ENCODE assay signal across 15 cellular contexts in the genomic region with DNA sequence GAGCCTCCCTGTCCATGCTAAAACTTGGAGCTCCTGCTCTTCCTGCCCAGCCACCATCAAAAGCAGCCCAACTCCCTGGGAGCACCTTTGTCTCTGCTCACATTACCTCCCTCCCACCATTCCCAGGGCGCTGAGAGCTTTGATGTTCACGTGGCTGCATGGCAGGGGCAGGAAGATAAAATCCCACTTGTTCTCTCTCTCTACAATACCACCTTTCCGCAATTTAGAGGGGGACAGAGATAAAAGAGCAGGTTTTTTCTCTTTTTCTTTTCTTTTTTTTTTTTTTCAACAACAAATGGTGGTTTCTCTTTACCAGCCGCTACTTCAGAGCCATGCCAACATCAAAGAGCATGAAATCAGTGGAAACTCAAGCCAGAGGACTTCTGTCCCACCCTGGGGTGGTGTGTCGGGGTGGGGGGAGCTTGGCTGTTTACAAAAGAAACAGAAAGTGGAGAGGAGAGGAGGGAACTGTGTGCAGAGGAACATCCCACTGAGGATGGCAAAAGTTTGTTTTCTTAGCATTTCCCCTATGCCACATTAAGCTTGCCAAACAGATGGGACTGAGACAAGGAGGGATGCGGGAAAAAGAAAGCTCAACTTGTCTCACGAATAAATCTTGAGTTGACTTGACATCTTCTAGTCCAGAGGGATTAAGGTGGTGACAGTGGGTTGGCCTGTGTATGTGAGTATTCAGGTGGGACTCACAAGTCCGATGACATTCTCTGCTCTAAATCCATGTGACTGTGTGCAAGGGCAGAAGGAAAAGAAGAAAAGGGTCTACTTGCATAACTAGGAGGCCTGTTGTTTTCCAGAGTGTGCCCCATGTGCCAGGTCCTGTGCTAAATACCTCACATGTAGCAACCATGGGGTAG.
DNase-seq lines count a peak whose midpoint lies in the region; ATAC-seq, FAIRE-seq and TF ChIP-seq lines count a peak whose summit lies in the region.
"Had no signal": no experiment of that assay in that cellular context is flagged by ENCODE, and none has a peak within 500 bp of the region (broad histone marks: within the 10 kb centered on the region; RNA-seq: fewer than 3 reads in every experiment).

No MANE protein-coding gene starts in this region.

- H3K79me2 ChIP-seq in HepG2 (ENCODE audit: insufficient read depth, low read length) = no peaks in the 10 kb centered on the region

- no TSS peak for BruUV-seq in HepG2 (replicated peaks; lab: Mats Ljungman, UMichigan)

- H2AFZ ChIP-seq in HepG2 (ENCODE audit: low read length) = peak overlapping the region; percentile 89

- peak overlapping the region; percentile 24 for H3K27ac Mint-ChIP-seq in activated naive CD8-positive, alpha-beta T cell
- H3K27ac Mint-ChIP-seq: activated T-cell treated with anti-CD3 and anti-CD28 coated beads, Interleukin-2, amount 50 U/mL, for 72 hours; memory B cell had no signal

- TF ChIP-seq EP300 in HepG2 (IDR thresholded peaks at IDR 0.05; ENCODE audit: low read depth in 2 of 2, low read length in 2 of 2) (peak in 1 of 2 experiments; percentile 66; a peak in 2 of 4 replicates), HepG2 (CRISPR knock-in tag; IDR thresholded peaks at IDR 0.05; ENCODE audit: borderline replicate concordance) (peak; percentile 49; the same call in 1 of the 2 replicates)

- H3K9me3 ChIP-seq in HepG2 (ENCODE audit: low read length) = no peaks in the 10 kb centered on the region
- no peaks in the 10 kb centered on the region for H3K9me3 ChIP-seq in right lobe of liver
- H3K9me3 ChIP-seq in subcutaneous abdominal adipose tissue (ENCODE audit: control insufficient read depth in 5 of 5, low read length in 5 of 5) = no peaks in the 10 kb centered on the region
- H3K9me3 ChIP-seq in aorta (ENCODE audit: control insufficient read depth, low read length) = no peaks in the 10 kb centered on the region

- H3K4me1 ChIP-seq in HepG2 (ENCODE audit: insufficient read depth, low read length) (peaks cover 36% of the 10 kb centered on the region), right lobe of liver (no peaks in the 10 kb centered on the region), subcutaneous abdominal adipose tissue (ENCODE audit: control insufficient read depth in 5 of 5, insufficient read depth in 5 of 5, low read length in 5 of 5) (peaks cover 0 to 16% (median 13%) of the 10 kb centered on the region in 5 donors), aorta (ENCODE audit: control insufficient read depth in 1 of 2, insufficient read depth in 2 of 2, low read length in 2 of 2) (no peaks in the 10 kb centered on the region)

- H3K36me3 ChIP-seq in HepG2 (replicated peaks in 1 of 2; ENCODE audit: control insufficient read depth in 1 of 2, insufficient read depth in 2 of 2, low read length in 2 of 2) = no peaks in the 10 kb centered on the region
- no peaks in the 10 kb centered on the region for H3K36me3 ChIP-seq in right lobe of liver
- no peaks in the 10 kb centered on the region for H3K36me3 ChIP-seq in subcutaneous abdominal adipose tissue (ENCODE audit: control insufficient read depth in 5 of 5, insufficient read depth in 5 of 5, low read length in 5 of 5)
- no peaks in the 10 kb centered on the region for H3K36me3 ChIP-seq in aorta (ENCODE audit: control insufficient read depth in 1 of 2, insufficient read depth in 2 of 2, low read length in 1 of 2)

- no peaks in the 10 kb centered on the region for H3K36me3 Mint-ChIP-seq in activated naive CD8-positive, alpha-beta T cell
- H3K36me3 Mint-ChIP-seq: memory B cell had no signal

- H3K27ac ChIP-seq in HepG2 (ENCODE audit: extremely low read length, insufficient read depth, low read length) (peak overlapping the region; percentile 73), right lobe of liver (no peak overlapping the region), subcutaneous abdominal adipose tissue (ENCODE audit: low read depth, low read length) (peak overlapping the region; percentile 11), aorta (ENCODE audit: low read depth in 1 of 2, low read length in 2 of 2) (no peak overlapping the region)
- H3K27ac ChIP-seq: RWPE1 had no signal

- peak overlapping the region; percentile 39 for H3K4me3 Mint-ChIP-seq in activated naive CD8-positive, alpha-beta T cell
- H3K4me3 Mint-ChIP-seq: memory B cell had no signal

- H3K4me1 Mint-ChIP-seq in activated naive CD8-positive, alpha-beta T cell (ENCODE audit: low read depth) = peaks cover 16% of the 10 kb centered on the region
- H3K4me1 Mint-ChIP-seq: memory B cell had no signal

- H3K27me3 Mint-ChIP-seq in activated naive CD8-positive, alpha-beta T cell = no peaks in the 10 kb centered on the region
- H3K27me3 Mint-ChIP-seq: memory B cell had no signal

- peak overlapping the region; percentile 2 to 38 (median 34); a peak in 4 of 6 replicates for H3K4me3 ChIP-seq in HepG2 (replicated peaks in 1 of 3; ENCODE audit: insufficient read depth in 1 of 3, low read depth in 2 of 3, low read length in 3 of 3)
- H3K4me3 ChIP-seq in right lobe of liver = no peak overlapping the region
- H3K4me3 ChIP-seq in subcutaneous abdominal adipose tissue (ENCODE audit: low read depth in 1 of 5, low read length in 5 of 5) = peak overlapping the region in 2 of 5 donors; percentile 12 to 34
- no peak overlapping the region for H3K4me3 ChIP-seq in aorta (ENCODE audit: low read length in 2 of 2)

- CTCF ChIA-PET in HepG2 (lab: Yijun Ruan, JAX; ENCODE audit: low intra/inter-chr PET ratio, low total read pairs) = no interaction called here

- in situ Hi-C loops in HepG2 (cut with HindIII; ENCODE audit: extremely low pct_ligation_motif_present, low pct_unique_long_range_greater_than_20kb) = no loop called here

- POLR2A ChIA-PET in HepG2 (lab: Yijun Ruan, JAX) = interaction anchor here (0.6 to 1.5 kb wide), 6 partner anchors 14 to 254 kb away, joined by 3 to 6 read pairs (median 4); no protein-coding TSS in a partner anchor

- intact Hi-C loops in HepG2 (cut with micrococcal nuclease; ENCODE audit: unreplicated experiment) = loop anchor here (5.0 kb wide), 1 partner anchor 38 kb away; no protein-coding TSS in a partner anchor
- intact Hi-C loops in right lobe of liver (cut with DNase I) = no loop called here
- intact Hi-C loops in aorta (cut with DNase I) = no loop called here

- DNase-seq in HepG2 (ENCODE audit: low spot score) (peak; percentile 90), right lobe of liver (no peak), left kidney (ENCODE audit: low read depth, low spot score) (peak; percentile 92), COLO668 (lab: John Stamatoyannopoulos, UW; ENCODE audit: unreplicated experiment) (no peak), GM12891 (ENCODE audit: insufficient read length, low spot score) (no peak), aorta (no peak)
- DNase-seq: activated CD4-positive, alpha-beta T cell treated with anti-CD3 and anti-CD28 coated beads for 48 hours; activated T-cell treated with anti-CD3 and anti-CD28 coated beads, Interleukin-2, amount 50 U/mL, for 72 hours; NCI-H1930 had no signal

- no peak for TF ChIP-seq RAD21 in HepG2 (CRISPR knock-in tag; IDR thresholded peaks at IDR 0.05)

- H3K27me3 ChIP-seq in HepG2 (ENCODE audit: control insufficient read depth in 1 of 2, insufficient read depth in 2 of 2, low read length in 2 of 2) (no peaks in the 10 kb centered on the region), right lobe of liver (no peaks in the 10 kb centered on the region), subcutaneous abdominal adipose tissue (ENCODE audit: control insufficient read depth in 5 of 5, insufficient read depth in 4 of 5, low read length in 5 of 5) (no peaks in the 10 kb centered on the region), aorta (ENCODE audit: control insufficient read depth in 1 of 2, insufficient read depth in 2 of 2, low read length in 1 of 2) (no peaks in the 10 kb centered on the region)

- H3K9ac ChIP-seq in HepG2 (ENCODE audit: insufficient read depth, low read depth, low read length) (peak overlapping the region; percentile 47), subcutaneous abdominal adipose tissue (ENCODE audit: low read length in 5 of 5) (no peak overlapping the region)

- TF ChIP-seq POLR2A in HepG2 (IDR thresholded peaks at IDR 0.05; ENCODE audit: insufficient read depth in 1 of 2, low read depth in 2 of 2, low read length in 2 of 2) (no peak), right lobe of liver (IDR thresholded peaks at IDR 0.05) (no peak), GM12891 (IDR thresholded peaks at IDR 0.05; ENCODE audit: low read depth, low read length) (no peak)

- peak overlapping the region; percentile 81 for H3K4me2 ChIP-seq in HepG2 (ENCODE audit: low read depth, low read length)

- ATAC-seq in HepG2 (peak; percentile 89), right lobe of liver (no peak), aorta (ENCODE audit: low FRiP score) (no peak)
- ATAC-seq: activated T-cell treated with anti-CD3 and anti-CD28 coated beads, Interleukin-2, amount 50 U/mL, for 72 hours; HCT116 had no signal

- FAIRE-seq in HepG2 (lab: Jason Lieb, UNC) (peak; percentile 52), GM12891 (lab: Jason Lieb, UNC) (no peak)
- FAIRE-seq: frontal cortex had no signal

- H3K9me3 Mint-ChIP-seq in activated naive CD8-positive, alpha-beta T cell (ENCODE audit: low read depth) = no peaks in the 10 kb centered on the region
- H3K9me3 Mint-ChIP-seq: memory B cell had no signal

- no peaks in the 10 kb centered on the region for H4K20me1 ChIP-seq in HepG2 (ENCODE audit: insufficient read depth, low read length)

- TF ChIP-seq CTCF in HepG2 (CRISPR knock-in tag; IDR thresholded peaks at IDR 0.05) (no peak), right lobe of liver (IDR thresholded peaks at IDR 0.05) (no peak)

- WGBS in HepG2 (ENCODE audit: low lambda C conversion rate) = 3% methylated on average over 8 of the region's 8 CpGs
- 47% methylated on average over 7 of the region's 8 CpGs for WGBS in right lobe of liver (ENCODE audit: insufficient coverage, low coverage, low lambda C conversion rate, missing lambda C conversion rate)
- 45 to 62% methylated on average over 8 of the region's 8 CpGs for WGBS in aorta, 2 donors

TF ChIP-seq in HepG2, 621 proteins besides CTCF, POLR2A, EP300 and RAD21 (continues in another document):
- TF ChIP-seq ZFP1 (CRISPR knock-in tag; IDR thresholded peaks at IDR 0.05) = no peak
- TF ChIP-seq PHF8 (CRISPR knock-in tag; IDR thresholded peaks at IDR 0.05) = peak; percentile 31; the same call in 1 of the 2 replicates

TF ChIP-seq in GM12891, 5 proteins besides CTCF, POLR2A, EP300 and RAD21:
- TF ChIP-seq POU2F2 (IDR thresholded peaks at IDR 0.05; ENCODE audit: low read depth, low read length) (no peak), PAX5 (IDR thresholded peaks at IDR 0.05; ENCODE audit: insufficient read depth, low read length, severe bottlenecking) (no peak), TAF1 (IDR thresholded peaks at IDR 0.05; ENCODE audit: low read depth, low read length) (no peak), SPI1 (IDR thresholded peaks at IDR 0.05; ENCODE audit: low read depth, low read length) (no peak), POLR2AphosphoS5 (IDR thresholded peaks at IDR 0.05; ENCODE audit: low read depth, low read length) (no peak)

Comparison
In these comparisons a context has a peak if more than half of its experiments do, and no peak if none do; other contexts are left out.
1. DNase-seq: peak in HepG2 (single experiment) and left kidney (single experiment); none in right lobe of liver (0 of 3), COLO668 (single experiment), GM12891 (single experiment) and aorta (0 of 2).
2. H3K27ac ChIP-seq: peak in HepG2 (single experiment) and subcutaneous abdominal adipose tissue (single experiment); none in right lobe of liver (0 of 3) and aorta (0 of 2).
3. H3K4me3 ChIP-seq: peak in HepG2 (3 of 3); none in right lobe of liver (0 of 3) and aorta (0 of 2).